In the genomic region with DNA sequence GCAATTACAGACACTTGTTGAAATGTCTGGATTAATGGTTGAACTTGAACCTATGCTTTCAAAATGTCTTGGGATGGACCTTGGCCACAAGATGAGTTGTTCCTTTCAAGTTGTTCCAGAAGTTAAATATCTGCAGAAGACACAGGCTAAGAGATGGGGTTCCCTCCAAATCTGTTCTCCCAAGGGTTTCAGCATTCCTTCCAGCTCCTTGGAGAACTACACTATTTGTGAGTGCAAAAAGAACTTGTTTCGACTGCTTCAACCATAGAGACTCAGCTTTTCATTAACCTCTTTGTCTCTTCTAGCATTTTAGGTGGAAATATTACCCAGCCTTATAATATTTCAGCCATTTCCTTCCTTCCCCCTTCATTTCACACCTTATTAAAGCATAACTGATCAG, we compare ENCODE assay signal across 23 cellular contexts.
"Had no signal": no experiment of that assay in that cellular context is flagged by ENCODE, and none has a peak within 500 bp of the region (broad histone marks: within the 10 kb centered on the region; RNA-seq: fewer than 3 reads in every experiment).

No MANE protein-coding gene starts in this region.

- H3K4me1 ChIP-seq: foreskin keratinocyte, prostate gland, transverse colon had no signal

- H3K9me2 ChIP-seq: SK-N-SH had no signal

- ATAC-seq: esophagus mucosa; foreskin keratinocyte; left lobe of liver; stimulated activated naive CD8-positive, alpha-beta T cell treated with anti-CD3 and anti-CD28 coated beads, Interleukin-15, amount 100 ng/mL, for 72 hours; T-cell; WTC11 had no signal

- H3K27ac ChIP-seq: brain microvascular endothelial cell, foreskin keratinocyte had no signal

- FAIRE-seq: keratinocyte, small intestine had no signal

- DNase-seq: activated CD4-positive, alpha-beta memory T cell treated with anti-CD3 and anti-CD28 coated beads for 36 hours; activated CD4-positive, alpha-beta T cell treated with anti-CD3 and anti-CD28 coated beads for 4 hours; activated naive CD4-positive, alpha-beta T cell; activated naive CD8-positive, alpha-beta T cell treated with anti-CD3 and anti-CD28 coated beads, Interleukin-2, amount 10 ng/mL, durations not matched to agents 7 days and 5 days; activated T-cell treated with anti-CD3 and anti-CD28 coated beads for 4 hours; brain microvascular endothelial cell; cortex of kidney; effector CD4-positive, alpha-beta T cell; foreskin keratinocyte; glutamatergic neuron; right cardiac atrium; SK-N-SH; small intestine; stimulated activated CD4-positive, alpha-beta T cell treated with anti-CD3 and anti-CD28 coated beads, Interleukin-15, amount 100 ng/mL, for 24 hours; stimulated activated CD4-positive, alpha-beta T cell treated with anti-CD3 and anti-CD28 coated beads, Interleukin-4, amount 100 ng/mL, for 1 hour; stimulated activated naive CD8-positive, alpha-beta T cell treated with anti-CD3 and anti-CD28 coated beads, Interleukin-15, amount 100 ng/mL, for 72 hours; T-cell; transverse colon had no signal

- H3K27me3 ChIP-seq: transverse colon had no signal

- H3K9me3 ChIP-seq: prostate gland, SK-N-SH, transverse colon had no signal

- H3K9ac ChIP-seq: SK-N-SH had no signal

- H3K36me3 ChIP-seq: brain microvascular endothelial cell, prostate gland, transverse colon had no signal

- H3K4me2 ChIP-seq: SK-N-SH had no signal

- H3K4me3 ChIP-seq: prostate gland, transverse colon had no signal
